Comparison of ENCODE assay signal across 32 cellular contexts in genomic region chrX:84933956-84934556, GRCh38.
"Had no signal": no experiment of that assay in that cellular context is flagged by ENCODE, and none has a peak within 500 bp of the region (broad histone marks: within the 10 kb centered on the region; RNA-seq: fewer than 3 reads in every experiment).

No MANE protein-coding gene starts in this region.

- ATAC-seq: body of pancreas had no signal

- H3K9me3 ChIP-seq: body of pancreas, MG63 had no signal

- H3K27ac ChIP-seq: body of pancreas, breast epithelium, PC-9, RWPE1, VCaP had no signal

- H3K4me3 Mint-ChIP-seq: activated B cell treated with CpG ODN at 0.5 μM for 24 hours; activated CD4-positive, alpha-beta memory T cell treated with anti-CD3 and anti-CD28 coated beads for 36 hours; activated naive CD4-positive, alpha-beta T cell treated with anti-CD3 and anti-CD28 coated beads, Interleukin-2, amount 50 U/mL, for 24 hours; activated naive CD8-positive, alpha-beta T cell treated with anti-CD3 and anti-CD28 coated beads, Interleukin-2, amount 10 ng/mL, durations not matched to agents 7 days and 5 days had no signal

- H3K27me3 Mint-ChIP-seq: activated B cell treated with CpG ODN at 0.5 μM for 24 hours; activated naive CD4-positive, alpha-beta T cell treated with anti-CD3 and anti-CD28 coated beads, Interleukin-2, amount 50 U/mL, for 24 hours; activated naive CD8-positive, alpha-beta T cell treated with anti-CD3 and anti-CD28 coated beads, Interleukin-2, amount 10 ng/mL, durations not matched to agents 7 days and 5 days had no signal

- H3K4me3 ChIP-seq: body of pancreas, breast epithelium, MG63, PC-9 had no signal

- DNase-seq: activated B cell treated with CpG ODN at 0.5 μM for 24 hours; activated CD4-positive, alpha-beta memory T cell treated with anti-CD3 and anti-CD28 coated beads for 36 hours; activated CD4-positive, alpha-beta T cell treated with anti-CD3 and anti-CD28 coated beads for 4 hours; activated CD4-positive, alpha-beta T cell treated with anti-CD3 and anti-CD28 coated beads, Interleukin-2, amount 50 U/mL, for 1 hour; activated CD4-positive, CD25-positive, alpha-beta regulatory T cell treated with anti-CD3 and anti-CD28 coated beads, Interleukin-2, amount 50 U/mL, for 72 hours; activated CD8-positive, alpha-beta memory T cell treated with anti-CD3 and anti-CD28 coated beads, Interleukin-2, amount 50 U/mL, for 4 hours; activated effector memory CD4-positive, alpha-beta T cell treated with Interleukin-2 at 50 U/mL for 16 hours; activated naive CD4-positive, alpha-beta T cell treated with Interleukin-2 at 50 U/mL for 16 hours; activated naive CD8-positive, alpha-beta T cell treated with anti-CD3 and anti-CD28 coated beads, Interleukin-2, amount 10 ng/mL, durations not matched to agents 7 days and 5 days; activated T-cell treated with anti-CD3 and anti-CD28 coated beads for 4 hours; activated T-cell treated with anti-CD3 and anti-CD28 coated beads, Interleukin-2, amount 50 U/mL, for 48 hours; amygdala; body of pancreas; Kasumi-1; KG1; MG63; NCI-H1048; NCI-H1436 treated with DMSO at 0.1 percent for 48 hours; NCI-H1694 treated with DMSO at 0.1 percent for 48 hours; NCI-H2029; NCI-H345; NCI-H524 treated with DMSO at 0.1 percent for 48 hours; PC-9; Right ventricle myocardium superior; SW 1271; T-helper 1 cell; T-helper 2 cell; T-helper 9 cell had no signal

- H3K36me3 ChIP-seq: breast epithelium, MG63 had no signal

- H3K27ac Mint-ChIP-seq: activated B cell treated with CpG ODN at 0.5 μM for 24 hours; activated CD4-positive, alpha-beta memory T cell treated with anti-CD3 and anti-CD28 coated beads for 36 hours; activated naive CD4-positive, alpha-beta T cell treated with anti-CD3 and anti-CD28 coated beads, Interleukin-2, amount 50 U/mL, for 24 hours; activated naive CD8-positive, alpha-beta T cell treated with anti-CD3 and anti-CD28 coated beads, Interleukin-2, amount 10 ng/mL, durations not matched to agents 7 days and 5 days had no signal

- H3K4me1 Mint-ChIP-seq: activated B cell treated with CpG ODN at 0.5 μM for 24 hours; activated naive CD4-positive, alpha-beta T cell treated with anti-CD3 and anti-CD28 coated beads, Interleukin-2, amount 50 U/mL, for 24 hours; activated naive CD8-positive, alpha-beta T cell treated with anti-CD3 and anti-CD28 coated beads, Interleukin-2, amount 10 ng/mL, durations not matched to agents 7 days and 5 days had no signal

- H3K36me3 Mint-ChIP-seq: activated CD4-positive, alpha-beta memory T cell treated with anti-CD3 and anti-CD28 coated beads for 36 hours; activated naive CD4-positive, alpha-beta T cell treated with anti-CD3 and anti-CD28 coated beads, Interleukin-2, amount 50 U/mL, for 24 hours; activated naive CD8-positive, alpha-beta T cell treated with anti-CD3 and anti-CD28 coated beads, Interleukin-2, amount 10 ng/mL, durations not matched to agents 7 days and 5 days had no signal

- H3K27me3 ChIP-seq: MG63 had no signal

- H3K4me1 ChIP-seq: body of pancreas, breast epithelium had no signal

- H3K9me3 Mint-ChIP-seq: activated B cell treated with CpG ODN at 0.5 μM for 24 hours; activated CD4-positive, alpha-beta memory T cell treated with anti-CD3 and anti-CD28 coated beads for 36 hours; activated naive CD4-positive, alpha-beta T cell treated with anti-CD3 and anti-CD28 coated beads, Interleukin-2, amount 50 U/mL, for 24 hours; activated naive CD8-positive, alpha-beta T cell treated with anti-CD3 and anti-CD28 coated beads, Interleukin-2, amount 10 ng/mL, durations not matched to agents 7 days and 5 days had no signal
